In the genomic region with DNA sequence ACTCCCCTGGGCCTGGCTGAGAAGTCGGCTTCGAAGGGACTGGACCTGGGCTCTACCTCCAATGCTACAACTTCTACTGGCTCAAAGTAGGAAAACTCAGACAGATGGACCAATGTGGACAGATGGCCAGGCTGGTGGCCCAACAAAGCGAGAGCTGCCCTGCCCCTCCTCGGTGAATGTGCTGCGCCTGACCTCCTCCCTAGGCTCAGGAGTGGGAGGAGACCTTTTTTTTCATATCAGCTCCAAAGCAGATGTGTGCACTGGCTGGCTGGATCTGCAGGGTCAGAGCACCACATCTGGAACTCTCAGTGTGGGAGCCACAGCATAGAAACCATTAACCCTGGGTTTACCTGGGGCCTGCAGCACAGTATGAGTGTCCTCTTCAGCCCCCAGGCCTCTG, we compare ENCODE assay signal across 1 cellular context.
TF ChIP-seq lines count a peak whose summit lies in the region.

No MANE protein-coding gene starts in this region.

TF ChIP-seq in HepG2, 621 proteins besides CTCF, POLR2A, EP300 and RAD21:
- no peak for TF ChIP-seq ZNF777 (CRISPR knock-in tag; IDR thresholded peaks at IDR 0.05)
- TF ChIP-seq SIX4 (CRISPR knock-in tag; IDR thresholded peaks at IDR 0.05) = no peak
- no peak for TF ChIP-seq TMF1 (CRISPR knock-in tag; IDR thresholded peaks at IDR 0.05; ENCODE audit: low read depth)
- TF ChIP-seq, protein P1, sequence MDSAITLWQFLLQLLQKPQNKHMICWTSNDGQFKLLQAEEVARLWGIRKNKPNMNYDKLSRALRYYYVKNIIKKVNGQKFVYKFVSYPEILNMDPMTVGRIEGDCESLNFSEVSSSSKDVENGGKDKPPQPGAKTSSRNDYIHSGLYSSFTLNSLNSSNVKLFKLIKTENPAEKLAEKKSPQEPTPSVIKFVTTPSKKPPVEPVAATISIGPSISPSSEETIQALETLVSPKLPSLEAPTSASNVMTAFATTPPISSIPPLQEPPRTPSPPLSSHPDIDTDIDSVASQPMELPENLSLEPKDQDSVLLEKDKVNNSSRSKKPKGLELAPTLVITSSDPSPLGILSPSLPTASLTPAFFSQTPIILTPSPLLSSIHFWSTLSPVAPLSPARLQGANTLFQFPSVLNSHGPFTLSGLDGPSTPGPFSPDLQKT (CRISPR knock-in tag; IDR thresholded peaks at IDR 0.05; ENCODE audit: borderline replicate concordance) = no peak
- no peak for TF ChIP-seq KDM3A (CRISPR knock-in tag; IDR thresholded peaks at IDR 0.05; ENCODE audit: low read depth)
